20 cellular contexts compared by ENCODE assay signal in the genomic region with DNA sequence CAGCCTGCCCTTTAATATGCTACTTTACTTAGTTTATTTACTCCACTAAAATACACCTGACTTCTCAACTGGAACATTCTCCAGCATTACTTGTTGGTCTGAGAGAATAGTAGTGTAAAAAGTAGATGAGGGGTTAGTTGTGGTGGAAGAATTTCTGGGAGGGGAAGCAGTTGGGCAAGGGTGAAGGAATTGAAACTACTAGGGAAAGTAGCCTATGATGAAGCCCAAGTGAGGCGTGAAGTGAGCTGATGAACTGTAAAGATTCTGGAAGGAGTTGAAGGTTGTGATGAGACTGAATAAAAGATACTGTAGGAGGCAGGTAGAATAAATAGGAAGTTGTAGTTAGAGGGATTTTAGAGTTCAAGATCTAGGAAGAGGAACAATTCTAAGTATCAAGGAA.
DNase-seq lines count a peak whose midpoint lies in the region; ATAC-seq and TF ChIP-seq lines count a peak whose summit lies in the region.
"Had no signal": no experiment of that assay in that cellular context is flagged by ENCODE, and none has a peak within 500 bp of the region (broad histone marks: within the 10 kb centered on the region; RNA-seq: fewer than 3 reads in every experiment).

No MANE protein-coding gene starts in this region.

- no peak for ATAC-seq in natural killer cell treated with Interleukin-12 subunit alpha and Interleukin-12 subunit beta and Interleukin-15 and Interleukin-18, amount 100 ng/mL, for 72 hours
- no peak for ATAC-seq in HG02678 (IDR thresholded peaks at IDR 0.05; ENCODE audit: unreplicated experiment)
- ATAC-seq: activated CD4-positive, CD25-positive, alpha-beta regulatory T cell treated with anti-CD3 and anti-CD28 coated beads, Interleukin-2, amount 50 U/mL, for 24 hours; activated CD8-positive, alpha-beta memory T cell treated with anti-CD3 and anti-CD28 coated beads, Interleukin-2, amount 10 ng/mL, durations not matched to agents 7 days and 5 days; gastrocnemius medialis; left lung had no signal

- no CpG with 5 or more reads among the region's 1 CpG for WGBS in H9 (ENCODE audit: extremely low coverage, insufficient read length, low lambda C conversion rate)
- 97% methylated on average over 1 of the region's 1 CpG for WGBS in SK-N-SH (ENCODE audit: low lambda C conversion rate)
- 76 to 93% methylated on average over 1 of the region's 1 CpG for WGBS in esophagus squamous epithelium, 2 donors

- no peaks in the 10 kb centered on the region for H3K27me3 Mint-ChIP-seq in CD4-positive, alpha-beta memory T cell
- H3K27me3 Mint-ChIP-seq in H9 (ENCODE audit: low read depth), result no peaks in the 10 kb centered on the region
- no peaks in the 10 kb centered on the region for H3K27me3 Mint-ChIP-seq in natural killer cell treated with Interleukin-12 subunit alpha and Interleukin-12 subunit beta and Interleukin-15 and Interleukin-18, amount 100 ng/mL, for 72 hours
- H3K27me3 Mint-ChIP-seq: activated CD8-positive, alpha-beta memory T cell treated with anti-CD3 and anti-CD28 coated beads, Interleukin-2, amount 10 ng/mL, durations not matched to agents 7 days and 5 days; progenitor cell of endocrine pancreas had no signal

- no peak overlapping the region for H3K27ac ChIP-seq in CD4-positive, alpha-beta memory T cell (ENCODE audit: low read depth, low read length)
- no peak overlapping the region for H3K27ac ChIP-seq in H9 (ENCODE audit: insufficient read length, low read depth, low read length)
- peak overlapping the region; percentile 50 for H3K27ac ChIP-seq in angular gyrus (ENCODE audit: low read depth, low read length)
- no peak overlapping the region for H3K27ac ChIP-seq in SK-N-SH (ENCODE audit: low read depth in 2 of 2, low read length in 1 of 2)
- no peak overlapping the region for H3K27ac ChIP-seq in esophagus squamous epithelium
- H3K27ac ChIP-seq in MM.1S (ENCODE audit: low read length), result no peak overlapping the region
- H3K27ac ChIP-seq: coronary artery, gastrocnemius medialis, left lung had no signal

- no peak overlapping the region for H3K4ac ChIP-seq in H9 (ENCODE audit: low read depth, low read length)

- no peak overlapping the region for H2AFZ ChIP-seq in H9 (ENCODE audit: low read length)
- H2AFZ ChIP-seq in SK-N-SH (ENCODE audit: low read depth), result no peak overlapping the region
- H2AFZ ChIP-seq in MM.1S (ENCODE audit: low read length), result no peak overlapping the region

- no peak overlapping the region for H3K18ac ChIP-seq in H9 (ENCODE audit: insufficient read length, low read depth, low read length)

- H3K4me3 Mint-ChIP-seq in CD4-positive, alpha-beta memory T cell, result peak overlapping the region in 1 of 8 donors; percentile 12
- no peak overlapping the region for H3K4me3 Mint-ChIP-seq in H9
- no peak overlapping the region for H3K4me3 Mint-ChIP-seq in natural killer cell treated with Interleukin-12 subunit alpha and Interleukin-12 subunit beta and Interleukin-15 and Interleukin-18, amount 100 ng/mL, for 72 hours
- H3K4me3 Mint-ChIP-seq: activated CD8-positive, alpha-beta memory T cell treated with anti-CD3 and anti-CD28 coated beads, Interleukin-2, amount 10 ng/mL, durations not matched to agents 7 days and 5 days had no signal

- H2BK20ac ChIP-seq in H9 (ENCODE audit: low read depth, low read length, poor library complexity, severe bottlenecking), result no peak overlapping the region

- no peaks in the 10 kb centered on the region for H3K4me1 ChIP-seq in CD4-positive, alpha-beta memory T cell (ENCODE audit: insufficient read depth, low read length)
- H3K4me1 ChIP-seq in H9 (ENCODE audit: insufficient read depth, low read length), result no peaks in the 10 kb centered on the region
- no peaks in the 10 kb centered on the region for H3K4me1 ChIP-seq in SK-N-SH (ENCODE audit: control insufficient read depth in 1 of 2, insufficient read depth in 2 of 2, low read depth in 1 of 2, low read length in 1 of 2)
- H3K4me1 ChIP-seq in esophagus squamous epithelium, result peaks cover 0 to 6% (median 0%) of the 10 kb centered on the region in 3 donors
- peaks cover 20% of the 10 kb centered on the region for H3K4me1 ChIP-seq in MM.1S (ENCODE audit: low read length)
- H3K4me1 ChIP-seq: left lung had no signal

- intact Hi-C loops in CD4-positive, alpha-beta memory T cell (cut with micrococcal nuclease), result no loop called here
- intact Hi-C loops in esophagus squamous epithelium (cut with DNase I), result no loop called here

- POLR2A ChIA-PET in CD4-positive, alpha-beta memory T cell (lab: Charles Lee; ENCODE audit: partially characterized antibody), result interaction anchor here (1.0 kb wide), 1 partner anchor 9 kb away, joined by 3 read pairs; no protein-coding TSS in a partner anchor
- POLR2A ChIA-PET in SK-N-SH (lab: Yijun Ruan, JAX), result no interaction called here

- no peaks in the 10 kb centered on the region for H3K27me3 ChIP-seq in CD4-positive, alpha-beta memory T cell (ENCODE audit: insufficient read depth, low read length)
- H3K27me3 ChIP-seq in H9 (ENCODE audit: insufficient read depth, low read length) (no peaks in the 10 kb centered on the region), SK-N-SH (ENCODE audit: insufficient read depth) (no peaks in the 10 kb centered on the region), esophagus squamous epithelium (no peaks in the 10 kb centered on the region), MM.1S (replicated peaks; ENCODE audit: insufficient read depth, low read length) (no peaks in the 10 kb centered on the region)
- H3K27me3 ChIP-seq: gastrocnemius medialis, left lung had no signal

- no peaks in the 10 kb centered on the region for H3K23me2 ChIP-seq in H9 (ENCODE audit: insufficient read length, low read depth, low read length, poor library complexity, severe bottlenecking)

- DNase-seq in CD4-positive, alpha-beta memory T cell, result no peak
- DNase-seq in H9 (no peak), SK-N-SH (no peak), esophagus squamous epithelium (lab: John Stamatoyannopoulos, UW) (no peak), MM.1S (no peak)
- no peak for DNase-seq in natural killer cell treated with Interleukin-12 subunit alpha and Interleukin-12 subunit beta and Interleukin-15 and Interleukin-18, amount 100 ng/mL, for 72 hours (ENCODE audit: low spot score)
- DNase-seq: activated CD8-positive, alpha-beta memory T cell treated with anti-CD3 and anti-CD28 coated beads, Interleukin-2, amount 10 ng/mL, durations not matched to agents 7 days and 5 days; activated effector memory CD4-positive, alpha-beta T cell treated with anti-CD3 and anti-CD28 coated beads, Interleukin-2, amount 50 U/mL, for 16 hours; amygdala; DMS53; gastrocnemius medialis; left lung; NCI-H1436 treated with DMSO at 0.1 percent for 48 hours; SHP77; T-helper 2 cell had no signal

- peaks cover 0 to 13% (median 6%) of the 10 kb centered on the region in 4 donors for H3K4me1 Mint-ChIP-seq in CD4-positive, alpha-beta memory T cell
- H3K4me1 Mint-ChIP-seq in H9, result no peaks in the 10 kb centered on the region
- peaks cover 27 to 31% of the 10 kb centered on the region in 2 donors for H3K4me1 Mint-ChIP-seq in natural killer cell treated with Interleukin-12 subunit alpha and Interleukin-12 subunit beta and Interleukin-15 and Interleukin-18, amount 100 ng/mL, for 72 hours (ENCODE audit: low read depth in 2 of 2)

- TF ChIP-seq POLR2A in esophagus squamous epithelium (IDR thresholded peaks at IDR 0.05), result no peak

- no peak overlapping the region for H4K5ac ChIP-seq in H9 (ENCODE audit: insufficient read length, low read depth, low read length)

- H3T11ph ChIP-seq in H9 (ENCODE audit: low read length), result no peak overlapping the region

- no peak overlapping the region for H2BK12ac ChIP-seq in H9 (ENCODE audit: insufficient read length, low read depth, low read length)

- H3K27ac Mint-ChIP-seq in CD4-positive, alpha-beta memory T cell, result peak overlapping the region in 4 of 7 donors; percentile 19 to 90 (median 57)
- H3K27ac Mint-ChIP-seq in H9, result peak overlapping the region in 2 of 3 experiments; percentile 0 to 12; a peak in 2 of 7 replicates
- H3K27ac Mint-ChIP-seq in natural killer cell treated with Interleukin-12 subunit alpha and Interleukin-12 subunit beta and Interleukin-15 and Interleukin-18, amount 100 ng/mL, for 72 hours, result peak overlapping the region; percentile 5 to 40
- H3K27ac Mint-ChIP-seq: activated CD8-positive, alpha-beta memory T cell treated with anti-CD3 and anti-CD28 coated beads, Interleukin-2, amount 10 ng/mL, durations not matched to agents 7 days and 5 days; progenitor cell of endocrine pancreas had no signal

- no peak overlapping the region for H4K91ac ChIP-seq in H9 (ENCODE audit: insufficient read length, low read depth, low read length)

- CTCF ChIA-PET in CD4-positive, alpha-beta memory T cell (lab: Charles Lee; ENCODE audit: partially characterized antibody), result interaction anchor here (0.7 kb wide), 1 partner anchor 289 kb away, joined by 3 read pairs; no protein-coding TSS in a partner anchor
- CTCF ChIA-PET in SK-N-SH (lab: Yijun Ruan, JAX), result interaction anchor here (1.8 kb wide), 1 partner anchor 123 kb away, joined by 4 read pairs; no protein-coding TSS in a partner anchor

- H3F3A ChIP-seq in SK-N-SH (replicated peaks; ENCODE audit: insufficient read depth) (peaks cover 12% of the 10 kb centered on the region), MM.1S (ENCODE audit: insufficient read depth, low read length) (no peaks in the 10 kb centered on the region; the same call in 1 of the 2 replicates)

- H3K4me2 ChIP-seq in H9 (ENCODE audit: insufficient read depth, insufficient read length, low read length) (no peak overlapping the region), SK-N-SH (no peak overlapping the region), MM.1S (ENCODE audit: low read depth, low read length) (no peak overlapping the region)

- no peak overlapping the region for H3K56ac ChIP-seq in H9 (ENCODE audit: insufficient read length, low read depth, low read length)

- TF ChIP-seq CTCF in H9 (conservative IDR thresholded peaks at IDR 0.05), result no peak
- TF ChIP-seq CTCF in SK-N-SH (IDR thresholded peaks at IDR 0.05), result no peak
- no peak for TF ChIP-seq CTCF in esophagus squamous epithelium (IDR thresholded peaks at IDR 0.05)
- TF ChIP-seq CTCF in MM.1S (IDR thresholded peaks at IDR 0.05; ENCODE audit: low read length), result no peak

- H3K23ac ChIP-seq in H9 (ENCODE audit: insufficient read length, low read depth, low read length), result no peak overlapping the region

- peaks cover 0 to 2% (median 0%) of the 10 kb centered on the region in 8 donors for H3K9me3 Mint-ChIP-seq in CD4-positive, alpha-beta memory T cell
- no peaks in the 10 kb centered on the region for H3K9me3 Mint-ChIP-seq in H9
- no peaks in the 10 kb centered on the region for H3K9me3 Mint-ChIP-seq in natural killer cell treated with Interleukin-12 subunit alpha and Interleukin-12 subunit beta and Interleukin-15 and Interleukin-18, amount 100 ng/mL, for 72 hours

- no peak overlapping the region for H3K14ac ChIP-seq in H9 (ENCODE audit: insufficient read depth, low read length)

- peaks cover 29% of the 10 kb centered on the region for H3K36me3 ChIP-seq in CD4-positive, alpha-beta memory T cell (ENCODE audit: insufficient read depth, low read length)
- H3K36me3 ChIP-seq in SK-N-SH (replicated peaks in 1 of 2; ENCODE audit: control insufficient read depth in 1 of 2, insufficient read depth in 2 of 2, low read length in 1 of 2), result peaks cover 23 to 45% of the 10 kb centered on the region in 2 experiments
- H3K36me3 ChIP-seq in esophagus squamous epithelium, result peaks cover 0 to 69% (median 7%) of the 10 kb centered on the region in 3 donors
- peaks cover 21% of the 10 kb centered on the region; the same call in 1 of the 2 replicates for H3K36me3 ChIP-seq in MM.1S (replicated peaks; ENCODE audit: insufficient read depth, low read length)

- H3K9me3 ChIP-seq in CD4-positive, alpha-beta memory T cell (ENCODE audit: control insufficient read depth in 1 of 2, low read length in 2 of 2), result no peaks in the 10 kb centered on the region
- H3K9me3 ChIP-seq in H9 (ENCODE audit: control insufficient read depth, low read depth, low read length), result no peaks in the 10 kb centered on the region
- H3K9me3 ChIP-seq in SK-N-SH, result no peaks in the 10 kb centered on the region
- H3K9me3 ChIP-seq in esophagus squamous epithelium, result no peaks in the 10 kb centered on the region
- no peaks in the 10 kb centered on the region for H3K9me3 ChIP-seq in MM.1S (replicated peaks; ENCODE audit: insufficient read depth, low read length)
- H3K9me3 ChIP-seq: gastrocnemius medialis, left lung had no signal

- no peak for TF ChIP-seq RAD21 in SK-N-SH (IDR thresholded peaks at IDR 0.05; ENCODE audit: low read length)

- no peak overlapping the region for H2BK120ac ChIP-seq in H9 (ENCODE audit: low read depth, low read length, poor library complexity, severe bottlenecking)

- no peaks in the 10 kb centered on the region for H3K9me2 ChIP-seq in SK-N-SH
- H3K9me2 ChIP-seq in MM.1S (replicated peaks; ENCODE audit: insufficient read depth, low read length), result no peaks in the 10 kb centered on the region

- H4K20me1 ChIP-seq in H9 (ENCODE audit: control insufficient read depth, insufficient read depth, insufficient read length) (no peaks in the 10 kb centered on the region), SK-N-SH (ENCODE audit: insufficient read depth) (0 out of 2 replicates have a peak, but pooled peaks cover 9% of the 10 kb centered on the region), MM.1S (ENCODE audit: insufficient read depth, low read length) (no peaks in the 10 kb centered on the region)

- H3K36me3 Mint-ChIP-seq in CD4-positive, alpha-beta memory T cell, result peaks cover 13 to 38% of the 10 kb centered on the region in 2 donors
- peaks cover 11 to 45% (median 25%) of the 10 kb centered on the region in 3 experiments; a peak in 6 of 7 replicates for H3K36me3 Mint-ChIP-seq in H9 (ENCODE audit: insufficient read depth in 1 of 3, low read depth in 3 of 3)
- H3K36me3 Mint-ChIP-seq in natural killer cell treated with Interleukin-12 subunit alpha and Interleukin-12 subunit beta and Interleukin-15 and Interleukin-18, amount 100 ng/mL, for 72 hours, result peaks cover 4% of the 10 kb centered on the region

- H3K79me2 ChIP-seq in H9 (ENCODE audit: insufficient read depth, low read length), result no peaks in the 10 kb centered on the region
- peaks cover 4% of the 10 kb centered on the region; the same call in 1 of the 2 replicates for H3K79me2 ChIP-seq in SK-N-SH (ENCODE audit: insufficient read depth)
- peaks cover 42% of the 10 kb centered on the region for H3K79me2 ChIP-seq in MM.1S (ENCODE audit: low read length)

- H3K9ac ChIP-seq in H9 (ENCODE audit: extremely low read depth, insufficient read length, low read length) (no peak overlapping the region), SK-N-SH (no peak overlapping the region), MM.1S (ENCODE audit: low read length) (no peak overlapping the region)

- no peak overlapping the region for H2BK15ac ChIP-seq in H9 (ENCODE audit: low read depth, low read length)

- no peak overlapping the region for H2BK5ac ChIP-seq in H9 (ENCODE audit: insufficient read length, low read length)

- no peaks in the 10 kb centered on the region for H3K79me1 ChIP-seq in H9 (ENCODE audit: insufficient read depth, low read depth, low read length, poor library complexity, severe bottlenecking)

- H3K4me3 ChIP-seq in CD4-positive, alpha-beta memory T cell (ENCODE audit: low read length in 2 of 2), result no peak overlapping the region
- no peak overlapping the region for H3K4me3 ChIP-seq in SK-N-SH (ENCODE audit: low read depth in 2 of 2, low read length in 1 of 2)
- H3K4me3 ChIP-seq in esophagus squamous epithelium, result no peak overlapping the region
- no peak overlapping the region for H3K4me3 ChIP-seq in MM.1S (ENCODE audit: low read length)
- H3K4me3 ChIP-seq: coronary artery, gastrocnemius medialis, left lung had no signal

- no peak overlapping the region for H2AK5ac ChIP-seq in H9 (ENCODE audit: insufficient read length, low read length)

- no peak overlapping the region for H4K8ac ChIP-seq in H9 (replicated peaks; ENCODE audit: insufficient read length, low read depth, low read length)

- no peak for TF ChIP-seq EP300 in SK-N-SH (IDR thresholded peaks at IDR 0.05; ENCODE audit: borderline replicate concordance in 1 of 2, low read depth in 1 of 2, low read length in 1 of 2)

Comparison
In these comparisons a context has a peak if more than half of its experiments do, and no peak if none do; other contexts are left out.
1. H3K27ac Mint-ChIP-seq: peak in every context shown above with its lines; median percentile 57 in CD4-positive, alpha-beta memory T cell; 22 in natural killer cell treated with Interleukin-12 subunit alpha and Interleukin-12 subunit beta and Interleukin-15 and Interleukin-18, amount 100 ng/mL, for 72 hours; 6 in H9.